Comparison of ENCODE assay signal across 18 cellular contexts in genomic region chr2:177731384-177731783, GRCh38.
"Had no signal": no experiment of that assay in that cellular context is flagged by ENCODE, and none has a peak within 500 bp of the region (broad histone marks: within the 10 kb centered on the region; RNA-seq: fewer than 3 reads in every experiment).

No MANE protein-coding gene starts in this region.

- H3K27ac ChIP-seq: dorsolateral prefrontal cortex, lower lobe of right lung, psoas muscle, spleen, tibial nerve, vagina, WERI-Rb-1 had no signal

- ATAC-seq: activated CD8-positive, alpha-beta T cell treated with anti-CD3 and anti-CD28 coated beads for 36 hours; lower lobe of right lung; naive thymus-derived CD4-positive, alpha-beta T cell; psoas muscle; sciatic nerve; stimulated activated memory B cell treated with anti-CD40 and anti-IgM and Interleukin-4, amounts not matched to agents 10 μg/mL and 1 μg/mL and 100 μg/mL, for 72 hours had no signal

- DNase-seq: activated CD4-positive, alpha-beta T cell treated with anti-CD3 and anti-CD28 coated beads for 4 hours; activated CD8-positive, alpha-beta memory T cell treated with anti-CD3 and anti-CD28 coated beads, Interleukin-2, amount 50 U/mL, for 4 hours; activated CD8-positive, alpha-beta T cell treated with anti-CD3 and anti-CD28 coated beads for 36 hours; aorta; dorsolateral prefrontal cortex; foreskin melanocyte; head of caudate nucleus; lower lobe of right lung; naive thymus-derived CD4-positive, alpha-beta T cell; psoas muscle; spleen; stimulated activated CD4-positive, alpha-beta T cell treated with anti-CD3 and anti-CD28 coated beads, Interleukin-1b, Interleukin-23, amount 100 ng/mL, for 48 hours; WERI-Rb-1 had no signal

- H3K9me3 ChIP-seq: lower lobe of right lung, psoas muscle, spleen, tibial nerve, vagina had no signal

- FAIRE-seq: bronchial epithelial cell had no signal

- H3K27me3 ChIP-seq: tibial nerve, vagina had no signal

- H3K4me3 ChIP-seq: dorsolateral prefrontal cortex, lower lobe of right lung, psoas muscle, spleen, tibial nerve, vagina had no signal

- H3K4me1 ChIP-seq: lower lobe of right lung, spleen, vagina had no signal

- H3K36me3 ChIP-seq: lower lobe of right lung, spleen, tibial nerve, vagina, WERI-Rb-1 had no signal
